ENCODE assay signal across 1 cellular context in genomic region chr2:237565974-237566373, GRCh38.
A peak's percentile ranks its signal among the peaks of the same experiment; 100 is the strongest.
TF ChIP-seq lines count a peak whose summit lies in the region.

No MANE protein-coding gene starts in this region.

TF ChIP-seq in HepG2, 621 proteins besides CTCF, POLR2A, EP300 and RAD21 (continues in another document):
- TF ChIP-seq SKIL (CRISPR knock-in tag; IDR thresholded peaks at IDR 0.05; ENCODE audit: borderline replicate concordance) (peak; percentile 26; the same call in 1 of the 2 replicates), MED1 (CRISPR knock-in tag; IDR thresholded peaks at IDR 0.05) (no peak), THAP7 (CRISPR knock-in tag; IDR thresholded peaks at IDR 0.05) (no peak), HHEX (CRISPR knock-in tag; IDR thresholded peaks at IDR 0.05) (no peak), ZNF281 (CRISPR knock-in tag; IDR thresholded peaks at IDR 0.05; ENCODE audit: borderline replicate concordance) (no peak), GABPB1 (CRISPR knock-in tag; IDR thresholded peaks at IDR 0.05) (no peak), ASH2L (IDR thresholded peaks at IDR 0.05; ENCODE audit: insufficient read length, low read depth, low read length) (no peak), FOXA1 (IDR thresholded peaks at IDR 0.05) (peak; percentile 28; the same call in 1 of the 2 replicates), FOXA1 (CRISPR knock-in tag; IDR thresholded peaks at IDR 0.05) (no peak), ATM (IDR thresholded peaks at IDR 0.05; ENCODE audit: borderline replicate concordance) (no peak), REST (IDR thresholded peaks at IDR 0.05; ENCODE audit: borderline replicate concordance in 1 of 2, low read depth in 1 of 2, low read length in 2 of 2) (no peak), PLRG1 (conservative IDR thresholded peaks at IDR 0.05) (peak; percentile 77; the same call in 1 of the 2 replicates), TFE3 (CRISPR knock-in tag; IDR thresholded peaks at IDR 0.05) (no peak), CCDC6 (CRISPR knock-in tag; IDR thresholded peaks at IDR 0.05) (no peak), LCORL (IDR thresholded peaks at IDR 0.05) (no peak), LCORL (CRISPR knock-in tag; IDR thresholded peaks at IDR 0.05) (no peak), ZNF644 (CRISPR knock-in tag; IDR thresholded peaks at IDR 0.05; ENCODE audit: low read depth) (no peak), IKZF1 (IDR thresholded peaks at IDR 0.05) (peak; percentile 79; the same call in 1 of the 2 replicates), ZBTB20 (CRISPR knock-in tag; IDR thresholded peaks at IDR 0.05; ENCODE audit: borderline replicate concordance, low read depth) (no peak), TRIM22 (IDR thresholded peaks at IDR 0.05) (peak; percentile 83; the same call in 1 of the 2 replicates), FOXP1 (IDR thresholded peaks at IDR 0.05) (peak; percentile 4; the same call in 1 of the 2 replicates), FOXP1 (CRISPR knock-in tag; IDR thresholded peaks at IDR 0.05) (no peak), FOXK2 (IDR thresholded peaks at IDR 0.05) (0 out of 2 replicates have a peak, but pooled peaks have one; percentile 40), ZFY (CRISPR knock-in tag; IDR thresholded peaks at IDR 0.05) (no peak)
- TF ChIP-seq, protein P1, sequence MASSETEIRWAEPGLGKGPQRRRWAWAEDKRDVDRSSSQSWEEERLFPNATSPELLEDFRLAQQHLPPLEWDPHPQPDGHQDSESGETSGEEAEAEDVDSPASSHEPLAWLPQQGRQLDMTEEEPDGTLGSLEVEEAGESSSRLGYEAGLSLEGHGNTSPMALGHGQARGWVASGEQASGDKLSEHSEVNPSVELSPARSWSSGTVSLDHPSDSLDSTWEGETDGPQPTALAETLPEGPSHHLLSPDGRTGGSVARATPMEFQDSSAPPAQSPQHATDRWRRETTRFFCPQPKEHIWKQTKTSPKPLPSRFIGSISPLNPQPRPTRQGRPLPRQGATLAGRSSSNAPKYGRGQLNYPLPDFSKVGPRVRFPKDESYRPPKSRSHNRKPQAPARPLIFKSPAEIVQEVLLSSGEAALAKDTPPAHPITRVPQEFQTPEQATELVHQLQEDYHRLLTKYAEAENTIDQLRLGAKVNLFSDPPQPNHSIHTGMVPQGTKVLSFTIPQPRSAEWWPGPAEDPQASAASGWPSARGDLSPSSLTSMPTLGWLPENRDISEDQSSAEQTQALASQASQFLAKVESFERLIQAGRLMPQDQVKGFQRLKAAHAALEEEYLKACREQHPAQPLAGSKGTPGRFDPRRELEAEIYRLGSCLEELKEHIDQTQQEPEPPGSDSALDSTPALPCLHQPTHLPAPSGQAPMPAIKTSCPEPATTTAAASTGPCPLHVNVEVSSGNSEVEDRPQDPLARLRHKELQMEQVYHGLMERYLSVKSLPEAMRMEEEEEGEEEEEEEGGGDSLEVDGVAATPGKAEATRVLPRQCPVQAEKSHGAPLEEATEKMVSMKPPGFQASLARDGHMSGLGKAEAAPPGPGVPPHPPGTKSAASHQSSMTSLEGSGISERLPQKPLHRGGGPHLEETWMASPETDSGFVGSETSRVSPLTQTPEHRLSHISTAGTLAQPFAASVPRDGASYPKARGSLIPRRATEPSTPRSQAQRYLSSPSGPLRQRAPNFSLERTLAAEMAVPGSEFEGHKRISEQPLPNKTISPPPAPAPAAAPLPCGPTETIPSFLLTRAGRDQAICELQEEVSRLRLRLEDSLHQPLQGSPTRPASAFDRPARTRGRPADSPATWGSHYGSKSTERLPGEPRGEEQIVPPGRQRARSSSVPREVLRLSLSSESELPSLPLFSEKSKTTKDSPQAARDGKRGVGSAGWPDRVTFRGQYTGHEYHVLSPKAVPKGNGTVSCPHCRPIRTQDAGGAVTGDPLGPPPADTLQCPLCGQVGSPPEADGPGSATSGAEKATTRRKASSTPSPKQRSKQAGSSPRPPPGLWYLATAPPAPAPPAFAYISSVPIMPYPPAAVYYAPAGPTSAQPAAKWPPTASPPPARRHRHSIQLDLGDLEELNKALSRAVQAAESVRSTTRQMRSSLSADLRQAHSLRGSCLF (CRISPR knock-in tag; IDR thresholded peaks at IDR 0.05; ENCODE audit: borderline replicate concordance) = no peak
- TF ChIP-seq, protein P2, sequence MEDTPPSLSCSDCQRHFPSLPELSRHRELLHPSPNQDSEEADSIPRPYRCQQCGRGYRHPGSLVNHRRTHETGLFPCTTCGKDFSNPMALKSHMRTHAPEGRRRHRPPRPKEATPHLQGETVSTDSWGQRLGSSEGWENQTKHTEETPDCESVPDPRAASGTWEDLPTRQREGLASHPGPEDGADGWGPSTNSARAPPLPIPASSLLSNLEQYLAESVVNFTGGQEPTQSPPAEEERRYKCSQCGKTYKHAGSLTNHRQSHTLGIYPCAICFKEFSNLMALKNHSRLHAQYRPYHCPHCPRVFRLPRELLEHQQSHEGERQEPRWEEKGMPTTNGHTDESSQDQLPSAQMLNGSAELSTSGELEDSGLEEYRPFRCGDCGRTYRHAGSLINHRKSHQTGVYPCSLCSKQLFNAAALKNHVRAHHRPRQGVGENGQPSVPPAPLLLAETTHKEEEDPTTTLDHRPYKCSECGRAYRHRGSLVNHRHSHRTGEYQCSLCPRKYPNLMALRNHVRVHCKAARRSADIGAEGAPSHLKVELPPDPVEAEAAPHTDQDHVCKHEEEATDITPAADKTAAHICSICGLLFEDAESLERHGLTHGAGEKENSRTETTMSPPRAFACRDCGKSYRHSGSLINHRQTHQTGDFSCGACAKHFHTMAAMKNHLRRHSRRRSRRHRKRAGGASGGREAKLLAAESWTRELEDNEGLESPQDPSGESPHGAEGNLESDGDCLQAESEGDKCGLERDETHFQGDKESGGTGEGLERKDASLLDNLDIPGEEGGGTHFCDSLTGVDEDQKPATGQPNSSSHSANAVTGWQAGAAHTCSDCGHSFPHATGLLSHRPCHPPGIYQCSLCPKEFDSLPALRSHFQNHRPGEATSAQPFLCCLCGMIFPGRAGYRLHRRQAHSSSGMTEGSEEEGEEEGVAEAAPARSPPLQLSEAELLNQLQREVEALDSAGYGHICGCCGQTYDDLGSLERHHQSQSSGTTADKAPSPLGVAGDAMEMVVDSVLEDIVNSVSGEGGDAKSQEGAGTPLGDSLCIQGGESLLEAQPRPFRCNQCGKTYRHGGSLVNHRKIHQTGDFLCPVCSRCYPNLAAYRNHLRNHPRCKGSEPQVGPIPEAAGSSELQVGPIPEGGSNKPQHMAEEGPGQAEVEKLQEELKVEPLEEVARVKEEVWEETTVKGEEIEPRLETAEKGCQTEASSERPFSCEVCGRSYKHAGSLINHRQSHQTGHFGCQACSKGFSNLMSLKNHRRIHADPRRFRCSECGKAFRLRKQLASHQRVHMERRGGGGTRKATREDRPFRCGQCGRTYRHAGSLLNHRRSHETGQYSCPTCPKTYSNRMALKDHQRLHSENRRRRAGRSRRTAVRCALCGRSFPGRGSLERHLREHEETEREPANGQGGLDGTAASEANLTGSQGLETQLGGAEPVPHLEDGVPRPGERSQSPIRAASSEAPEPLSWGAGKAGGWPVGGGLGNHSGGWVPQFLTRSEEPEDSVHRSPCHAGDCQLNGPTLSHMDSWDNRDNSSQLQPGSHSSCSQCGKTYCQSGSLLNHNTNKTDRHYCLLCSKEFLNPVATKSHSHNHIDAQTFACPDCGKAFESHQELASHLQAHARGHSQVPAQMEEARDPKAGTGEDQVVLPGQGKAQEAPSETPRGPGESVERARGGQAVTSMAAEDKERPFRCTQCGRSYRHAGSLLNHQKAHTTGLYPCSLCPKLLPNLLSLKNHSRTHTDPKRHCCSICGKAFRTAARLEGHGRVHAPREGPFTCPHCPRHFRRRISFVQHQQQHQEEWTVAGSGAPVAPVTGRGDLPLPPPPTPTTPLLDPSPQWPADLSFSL (CRISPR knock-in tag; IDR thresholded peaks at IDR 0.05) = peak; percentile 85
- TF ChIP-seq, protein P3, sequence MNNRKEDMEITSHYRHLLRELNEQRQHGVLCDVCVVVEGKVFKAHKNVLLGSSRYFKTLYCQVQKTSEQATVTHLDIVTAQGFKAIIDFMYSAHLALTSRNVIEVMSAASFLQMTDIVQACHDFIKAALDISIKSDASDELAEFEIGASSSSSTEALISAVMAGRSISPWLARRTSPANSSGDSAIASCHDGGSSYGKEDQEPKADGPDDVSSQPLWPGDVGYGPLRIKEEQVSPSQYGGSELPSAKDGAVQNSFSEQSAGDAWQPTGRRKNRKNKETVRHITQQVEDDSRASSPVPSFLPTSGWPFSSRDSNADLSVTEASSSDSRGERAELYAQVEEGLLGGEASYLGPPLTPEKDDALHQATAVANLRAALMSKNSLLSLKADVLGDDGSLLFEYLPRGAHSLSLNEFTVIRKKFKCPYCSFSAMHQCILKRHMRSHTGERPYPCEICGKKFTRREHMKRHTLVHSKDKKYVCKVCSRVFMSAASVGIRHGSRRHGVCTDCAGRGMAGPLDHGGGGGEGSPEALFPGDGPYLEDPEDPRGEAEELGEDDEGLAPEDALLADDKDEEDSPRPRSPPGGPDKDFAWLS (CRISPR knock-in tag; IDR thresholded peaks at IDR 0.05; ENCODE audit: borderline replicate concordance) = no peak
